Comparison of ENCODE assay signal across 24 cellular contexts in the genomic region with DNA sequence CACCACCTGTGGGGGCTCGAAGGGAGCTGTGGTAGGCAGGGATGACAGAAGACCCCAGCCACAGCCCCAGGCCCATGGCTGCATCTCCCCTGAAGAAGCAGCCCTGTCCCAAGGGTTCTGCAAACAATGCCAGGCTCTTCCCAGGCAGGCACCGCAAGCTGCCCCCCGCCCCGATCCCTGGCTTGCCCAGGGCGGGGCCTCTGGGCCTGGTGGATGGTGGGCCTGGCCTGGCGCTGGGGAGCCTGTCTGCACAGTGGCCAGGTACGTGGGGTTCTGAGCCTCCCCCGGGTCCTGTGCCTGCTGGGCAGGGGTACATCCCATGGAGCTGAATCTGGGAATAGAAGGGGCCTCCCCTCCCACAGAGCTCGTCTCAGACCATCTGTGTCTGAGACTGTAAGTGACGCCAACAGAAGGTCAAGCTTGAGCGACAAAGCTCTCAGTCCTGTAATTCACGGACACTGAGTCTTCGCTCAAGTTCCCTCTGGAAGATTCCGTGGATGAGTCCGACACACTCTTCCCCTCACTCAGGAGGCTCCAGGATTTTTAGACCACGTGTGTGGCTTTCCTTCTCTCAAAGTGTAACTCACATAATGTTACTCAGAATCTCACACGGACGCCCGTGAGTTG. TPM values are rescaled to one million over a fixed set of nuclear protein-coding genes. Genes with fewer than 3 reads are reported as not detected.
DNase-seq lines count a peak whose midpoint lies in the region; ATAC-seq, FAIRE-seq and TF ChIP-seq lines count a peak whose summit lies in the region.
"Had no signal": no experiment of that assay in that cellular context is flagged by ENCODE, and none has a peak within 500 bp of the region (broad histone marks: within the 10 kb centered on the region; RNA-seq: fewer than 3 reads in every experiment).

No MANE protein-coding gene starts in this region.

- H3K4me1 Mint-ChIP-seq in dendritic cell treated with granulocyte-macrophage colony-stimulating factor and Interleukin-4, amounts not matched to agents 40 ng/mL and 50 ng/mL, for 4 days (ENCODE audit: low read depth), result peaks cover 17% of the 10 kb centered on the region
- peaks cover 49% of the 10 kb centered on the region for H3K4me1 Mint-ChIP-seq in nephron
- H3K4me1 Mint-ChIP-seq: CD8-positive, alpha-beta memory T cell had no signal

- no peaks in the 10 kb centered on the region; a peak in 1 of 22 replicates for H3K36me3 ChIP-seq in BLaER1 treated with 17β-estradiol and CSF1 and Interleukin-3, amounts not matched to agents 10 nM and 100 nM

- H3K9me3 Mint-ChIP-seq in dendritic cell treated with granulocyte-macrophage colony-stimulating factor and Interleukin-4, amounts not matched to agents 40 ng/mL and 50 ng/mL, for 4 days, result no peaks in the 10 kb centered on the region
- H3K9me3 Mint-ChIP-seq in nephron, result no peaks in the 10 kb centered on the region
- H3K9me3 Mint-ChIP-seq: CD4-positive, CD25-positive, alpha-beta regulatory T cell; CD8-positive, alpha-beta memory T cell; HFFc6 had no signal

- H3K4me2 ChIP-seq in BLaER1 treated with 17β-estradiol and CSF1 and Interleukin-3, amounts not matched to agents 10 nM and 100 nM, result peak overlapping the region in 9 of 11 experiments; percentile 37 to 88 (median 75); a peak in 18 of 22 replicates

- peak overlapping the region in 2 of 11 experiments; percentile 4 to 34; a peak in 2 of 22 replicates for H3K27ac ChIP-seq in BLaER1 treated with 17β-estradiol and CSF1 and Interleukin-3, amounts not matched to agents 10 nM and 100 nM
- H3K27ac ChIP-seq: GM23248 had no signal

- H3K27me3 Mint-ChIP-seq in dendritic cell treated with granulocyte-macrophage colony-stimulating factor and Interleukin-4, amounts not matched to agents 40 ng/mL and 50 ng/mL, for 4 days, result peaks cover 39% of the 10 kb centered on the region
- peaks cover 9% of the 10 kb centered on the region for H3K27me3 Mint-ChIP-seq in nephron (ENCODE audit: low read depth)
- H3K27me3 Mint-ChIP-seq: CD4-positive, CD25-positive, alpha-beta regulatory T cell had no signal

- H3K4me3 Mint-ChIP-seq in dendritic cell treated with granulocyte-macrophage colony-stimulating factor and Interleukin-4, amounts not matched to agents 40 ng/mL and 50 ng/mL, for 4 days, result no peak overlapping the region
- peak overlapping the region in 2 of 3 experiments; percentile 19 to 46 for H3K4me3 Mint-ChIP-seq in nephron
- H3K4me3 Mint-ChIP-seq: CD8-positive, alpha-beta memory T cell; HFFc6 had no signal

- H3K36me3 Mint-ChIP-seq in dendritic cell treated with granulocyte-macrophage colony-stimulating factor and Interleukin-4, amounts not matched to agents 40 ng/mL and 50 ng/mL, for 4 days (ENCODE audit: low read depth), result peaks cover 1% of the 10 kb centered on the region
- no peaks in the 10 kb centered on the region for H3K36me3 Mint-ChIP-seq in nephron (ENCODE audit: low read depth)
- H3K36me3 Mint-ChIP-seq: CD4-positive, CD25-positive, alpha-beta regulatory T cell; CD8-positive, alpha-beta memory T cell had no signal

- peaks cover 0 to 62% (median 16%) of the 10 kb centered on the region in 11 experiments; a peak in 9 of 22 replicates for H4K20me1 ChIP-seq in BLaER1 treated with 17β-estradiol and CSF1 and Interleukin-3, amounts not matched to agents 10 nM and 100 nM

- DNase-seq in urothelium cell line (ENCODE audit: low spot score), result no peak
- DNase-seq in KBM-7, result no peak
- no peak for DNase-seq in GM12891 (ENCODE audit: insufficient read length, low spot score)
- DNase-seq: 8988T; C1 segment of cervical spinal cord; CD4-positive, CD25-positive, alpha-beta regulatory T cell; CD8-positive, alpha-beta memory T cell; COR-L47; GM23248; HCEC 1CT; HFFc6; IMR-90 had no signal

- intact Hi-C loops in dendritic cell treated with granulocyte-macrophage colony-stimulating factor and Interleukin-4, amounts not matched to agents 40 ng/mL and 50 ng/mL, for 4 days (cut with micrococcal nuclease), result no loop called here

- H3K9me3 ChIP-seq in BLaER1 treated with 17β-estradiol and CSF1 and Interleukin-3, amounts not matched to agents 10 nM and 100 nM (replicated peaks in 1 of 11), result no peaks in the 10 kb centered on the region

- no peak overlapping the region for H3K4me3 ChIP-seq in BLaER1 treated with 17β-estradiol and CSF1 and Interleukin-3, amounts not matched to agents 10 nM and 100 nM
- H3K4me3 ChIP-seq: GM23248, K562 had no signal

- in situ Hi-C loops in KBM-7 (cut with MboI; ENCODE audit: low pct_unique_long_range_greater_than_20kb, low sequenced_read_pairs), result no loop called here

- no peak for ATAC-seq in GM18868 (IDR thresholded peaks at IDR 0.05; ENCODE audit: unreplicated experiment)
- ATAC-seq: K562 had no signal

- peaks cover 29 to 96% (median 94%) of the 10 kb centered on the region in 10 experiments; a peak in 19 of 20 replicates for H3K4me1 ChIP-seq in BLaER1 treated with 17β-estradiol and CSF1 and Interleukin-3, amounts not matched to agents 10 nM and 100 nM

- no peak for TF ChIP-seq CTCF in nephron (IDR thresholded peaks at IDR 0.05; ENCODE audit: unreplicated experiment in 3 of 3)

- peaks cover 38 to 88% (median 61%) of the 10 kb centered on the region in 11 experiments for H3K27me3 ChIP-seq in BLaER1 treated with 17β-estradiol and CSF1 and Interleukin-3, amounts not matched to agents 10 nM and 100 nM

- peak; percentile 27 for FAIRE-seq in urothelium cell line (lab: Jason Lieb, UNC)
- FAIRE-seq in GM12891 (lab: Jason Lieb, UNC), result no peak
- FAIRE-seq: D721Med, G401.6, GM12892, GM18507, GM19239, H54, HTR-8/SVneo, K562 had no signal

- H3K27ac Mint-ChIP-seq in dendritic cell treated with granulocyte-macrophage colony-stimulating factor and Interleukin-4, amounts not matched to agents 40 ng/mL and 50 ng/mL, for 4 days, result peak overlapping the region; percentile 56
- H3K27ac Mint-ChIP-seq in nephron, result peak overlapping the region in 2 of 3 experiments; percentile 57 to 64
- H3K27ac Mint-ChIP-seq: CD4-positive, CD25-positive, alpha-beta regulatory T cell; CD8-positive, alpha-beta memory T cell; HFFc6 had no signal

- TF ChIP-seq POLR2A in GM12891 (IDR thresholded peaks at IDR 0.05; ENCODE audit: low read depth, low read length), result no peak

- peak overlapping the region in 2 of 11 experiments; percentile 35 to 38; a peak in 2 of 22 replicates for H3K9ac ChIP-seq in BLaER1 treated with 17β-estradiol and CSF1 and Interleukin-3, amounts not matched to agents 10 nM and 100 nM
- H3K9ac ChIP-seq: GM23248 had no signal

TF ChIP-seq in GM12891, 5 proteins besides CTCF, POLR2A, EP300 and RAD21:
- TF ChIP-seq PAX5 (IDR thresholded peaks at IDR 0.05; ENCODE audit: insufficient read depth, low read length, severe bottlenecking), result no peak
- TF ChIP-seq SPI1 (IDR thresholded peaks at IDR 0.05; ENCODE audit: low read depth, low read length), result no peak
- no peak for TF ChIP-seq POLR2AphosphoS5 (IDR thresholded peaks at IDR 0.05; ENCODE audit: low read depth, low read length)
- TF ChIP-seq POU2F2 (IDR thresholded peaks at IDR 0.05; ENCODE audit: low read depth, low read length), result no peak
- TF ChIP-seq TAF1 (IDR thresholded peaks at IDR 0.05; ENCODE audit: low read depth, low read length), result no peak

RNA-seq across cellular contexts. Expression of a gene that starts 4.4 kb away (rescaled TPM):
- polyA plus RNA-seq in GM12891 (2012; ENCODE audit: low read depth, missing spikeins), result 2.1 TPM
